18 cellular contexts compared by ENCODE assay signal in genomic region chr10:13803566-13804554, GRCh38.
DNase-seq lines count a peak whose midpoint lies in the region; ATAC-seq and TF ChIP-seq lines count a peak whose summit lies in the region.
"Had no signal": no experiment of that assay in that cellular context is flagged by ENCODE, and none has a peak within 500 bp of the region (broad histone marks: within the 10 kb centered on the region; RNA-seq: fewer than 3 reads in every experiment).

No MANE protein-coding gene starts in this region.

- H3K4me1 Mint-ChIP-seq in natural killer cell: peaks cover 9% of the 10 kb centered on the region in 2 donors

- DNase-seq in DMS79 treated with DMSO at 0.1 percent for 48 hours (lab: John Stamatoyannopoulos, UW): peak; percentile 8
- DNase-seq in DMS79 (lab: John Stamatoyannopoulos, UW): no peak
- peak; percentile 92 for DNase-seq in NCI-H69 (lab: John Stamatoyannopoulos, UW)
- DNase-seq in fibroblast of pulmonary artery (ENCODE audit: low read depth): peak; percentile 40
- DNase-seq in thyroid gland: peak; percentile 63 to 72
- DNase-seq in GM20000 (ENCODE audit: low spot score): no peak
- DNase-seq in natural killer cell: no peak
- DNase-seq: activated CD4-positive, alpha-beta T cell treated with anti-CD3 and anti-CD28 coated beads, Interleukin-2, amount 50 U/mL, for 1 hour; CD8-positive, alpha-beta T cell; lower lobe of right lung; NCI-H2171 treated with DMSO at 0.1 percent for 48 hours; RPMI8226 had no signal

- H3K9me3 ChIP-seq in thyroid gland (no peaks in the 10 kb centered on the region), gastroesophageal sphincter (no peaks in the 10 kb centered on the region)
- H3K9me3 ChIP-seq: breast epithelium, lower lobe of right lung, neutrophil, suprapubic skin had no signal

- H3K4me1 ChIP-seq in thyroid gland (peaks cover 24 to 60% of the 10 kb centered on the region in 2 donors), gastroesophageal sphincter (peaks cover 0 to 6% (median 0%) of the 10 kb centered on the region in 3 donors)
- H3K4me1 ChIP-seq: breast epithelium, suprapubic skin had no signal

- H3K36me3 ChIP-seq in thyroid gland (no peaks in the 10 kb centered on the region), gastroesophageal sphincter (no peaks in the 10 kb centered on the region)
- H3K36me3 ChIP-seq: breast epithelium, lower lobe of right lung, neutrophil, suprapubic skin had no signal

- H3K27me3 Mint-ChIP-seq in natural killer cell (ENCODE audit: low read depth in 2 of 2): peaks cover 17 to 22% of the 10 kb centered on the region in 2 donors

- no peak overlapping the region for H3K4me3 ChIP-seq in fibroblast of pulmonary artery (replicated peaks; ENCODE audit: low read depth, low read length)
- no peak overlapping the region for H3K4me3 ChIP-seq in thyroid gland (replicated peaks in 1 of 3)
- H3K4me3 ChIP-seq in gastroesophageal sphincter: no peak overlapping the region
- H3K4me3 ChIP-seq: breast epithelium, lower lobe of right lung, suprapubic skin had no signal

- no peak overlapping the region for H3K4me3 Mint-ChIP-seq in natural killer cell
- H3K4me3 Mint-ChIP-seq: CD8-positive, alpha-beta T cell had no signal

- H3K36me3 Mint-ChIP-seq in natural killer cell: no peaks in the 10 kb centered on the region
- H3K36me3 Mint-ChIP-seq: CD8-positive, alpha-beta T cell had no signal

- TF ChIP-seq POLR2A in thyroid gland (IDR thresholded peaks at IDR 0.05): peak in 1 of 2 donors; percentile 35
- no peak for TF ChIP-seq POLR2A in gastroesophageal sphincter (IDR thresholded peaks at IDR 0.05)

- 31 to 44% methylated on average over 18 of the region's 18 CpGs for WGBS in thyroid gland, 2 donors
- 60 to 68% methylated on average over 5 to 18 of the region's 18 CpGs for WGBS in gastroesophageal sphincter (ENCODE audit: low coverage in 1 of 2), 2 donors

- ATAC-seq in gastroesophageal sphincter (no peak), natural killer cell (no peak)
- ATAC-seq: CD8-positive, alpha-beta T cell; lower lobe of right lung had no signal

- H3K27ac ChIP-seq in thyroid gland (peak overlapping the region; percentile 16 to 76 (median 40)), gastroesophageal sphincter (no peak overlapping the region)
- H3K27ac ChIP-seq: 22Rv1, breast epithelium, lower lobe of right lung, neutrophil, suprapubic skin had no signal

- no peak for TF ChIP-seq EP300 in gastroesophageal sphincter (IDR thresholded peaks at IDR 0.05)

- intact Hi-C loops in thyroid gland (cut with DNase I) (no loop called here), natural killer cell (cut with micrococcal nuclease) (no loop called here)

- no peaks in the 10 kb centered on the region for H3K9me3 Mint-ChIP-seq in natural killer cell
- H3K9me3 Mint-ChIP-seq: activated T-helper 2 cell treated with anti-CD3 and anti-CD28 coated beads, Interferon-gamma antibody, Interleukin-2, Interleukin-4, amounts not matched to agents 10 μg/mL and 5 μg/mL and 100 μg/mL, durations not matched to agents 14 hours and 24 hours and 36 hours; CD8-positive, alpha-beta T cell had no signal

- no peak overlapping the region for H3K27ac Mint-ChIP-seq in natural killer cell
- H3K27ac Mint-ChIP-seq: activated T-helper 2 cell treated with anti-CD3 and anti-CD28 coated beads, Interferon-gamma antibody, Interleukin-2, Interleukin-4, amounts not matched to agents 10 μg/mL and 5 μg/mL and 100 μg/mL, durations not matched to agents 14 hours and 24 hours and 36 hours; CD8-positive, alpha-beta T cell had no signal

- TF ChIP-seq CTCF in fibroblast of pulmonary artery (IDR thresholded peaks at IDR 0.05; ENCODE audit: low read length, missing control alignments) (no peak), thyroid gland (IDR thresholded peaks at IDR 0.05) (no peak), gastroesophageal sphincter (IDR thresholded peaks at IDR 0.05) (no peak), GM20000 (IDR thresholded peaks at IDR 0.05; ENCODE audit: extremely low read depth, missing control alignments) (no peak), natural killer cell (IDR thresholded peaks at IDR 0.05) (no peak)

- no peaks in the 10 kb centered on the region for H3K27me3 ChIP-seq in thyroid gland
- H3K27me3 ChIP-seq in gastroesophageal sphincter: no peaks in the 10 kb centered on the region
- H3K27me3 ChIP-seq: breast epithelium, neutrophil, suprapubic skin had no signal

Comparison
In these comparisons a context has a peak if more than half of its experiments do, and no peak if none do; other contexts are left out.
1. DNase-seq: peak in DMS79 treated with DMSO at 0.1 percent for 48 hours (single experiment), NCI-H69 (single experiment), fibroblast of pulmonary artery (single experiment) and thyroid gland (2 of 2); none in DMS79 (single experiment), GM20000 (single experiment) and natural killer cell (single experiment).
2. H3K27ac ChIP-seq: peak in thyroid gland (3 of 3); none in gastroesophageal sphincter (0 of 4).